Comparison of ENCODE assay signal across 13 cellular contexts in genomic region chr14:56202256-56202655, GRCh38.
DNase-seq lines count a peak whose midpoint lies in the region; ATAC-seq lines count a peak whose summit lies in the region.
"Had no signal": no experiment of that assay in that cellular context is flagged by ENCODE, and none has a peak within 500 bp of the region (broad histone marks: within the 10 kb centered on the region; RNA-seq: fewer than 3 reads in every experiment).

No MANE protein-coding gene starts in this region.

- DNase-seq in NCI-H2171 treated with DMSO at 0.1 percent for 48 hours (lab: John Stamatoyannopoulos, UW): peak; percentile 17
- DNase-seq in NCI-H2171 (lab: John Stamatoyannopoulos, UW): no peak
- peak; percentile 71 for DNase-seq in islet precursor cell
- no peak for DNase-seq in DMS 273 (lab: John Stamatoyannopoulos, UW; ENCODE audit: unreplicated experiment)
- DNase-seq in NCI-H146 (lab: John Stamatoyannopoulos, UW): no peak
- DNase-seq: left ventricle myocardium superior, MV-4-11, NCI-H526 treated with DMSO at 0.1 percent for 48 hours, SHP77, tibial artery had no signal

- ATAC-seq in GM21390 (IDR thresholded peaks at IDR 0.05; ENCODE audit: unreplicated experiment) (peak; percentile 55), HG03025 (IDR thresholded peaks at IDR 0.05; ENCODE audit: low FRiP score, unreplicated experiment) (peak; percentile 53), HG03095 (IDR thresholded peaks at IDR 0.05; ENCODE audit: unreplicated experiment) (no peak)
- ATAC-seq: left ventricle myocardium superior had no signal

Comparison
In these comparisons a context has a peak if more than half of its experiments do, and no peak if none do; other contexts are left out.
1. DNase-seq: peak in NCI-H2171 treated with DMSO at 0.1 percent for 48 hours (single experiment) and islet precursor cell (single experiment); none in NCI-H2171 (single experiment), DMS 273 (single experiment) and NCI-H146 (single experiment).